Comparison of ENCODE assay signal across 17 cellular contexts in genomic region chrX:129996120-129996519, GRCh38. TPM values are rescaled to one million over a fixed set of nuclear protein-coding genes. Genes with fewer than 3 reads are reported as not detected.
DNase-seq lines count a peak whose midpoint lies in the region; ATAC-seq and TF ChIP-seq lines count a peak whose summit lies in the region.
"Had no signal": no experiment of that assay in that cellular context is flagged by ENCODE, and none has a peak within 500 bp of the region (broad histone marks: within the 10 kb centered on the region; RNA-seq: fewer than 3 reads in every experiment).

No MANE protein-coding gene starts in this region.

- peak; percentile 79 for ATAC-seq in RWPE2 (ENCODE audit: low read depth)
- ATAC-seq in upper lobe of right lung, result peak; percentile 62
- no peak for ATAC-seq in GM21619 (IDR thresholded peaks at IDR 0.05; ENCODE audit: unreplicated experiment)
- ATAC-seq in GM21423 (IDR thresholded peaks at IDR 0.05; ENCODE audit: unreplicated experiment), result no peak
- no peak for ATAC-seq in HG03432 (IDR thresholded peaks at IDR 0.05; ENCODE audit: unreplicated experiment)
- ATAC-seq: activated T-cell treated with anti-CD3 and anti-CD28 coated beads, Interleukin-2, amount 50 U/mL, for 4 hours; body of pancreas; natural killer cell had no signal

- BruUV-seq in MCF 10A (replicated peaks; lab: Mats Ljungman, UMichigan), result no TSS peak

- no peak for TF ChIP-seq POLR2A in breast epithelium (IDR thresholded peaks at IDR 0.05)

- CTCF ChIA-PET in MCF 10A (lab: Yijun Ruan, JAX), result interaction anchor here (1.0 to 2.5 kb wide), 2 partner anchors 32 to 70 kb away, joined by 3 to 12 read pairs; no protein-coding TSS in a partner anchor

- H3K36me3 ChIP-seq in breast epithelium (no peaks in the 10 kb centered on the region), RWPE2 (ENCODE audit: low read depth) (no peaks in the 10 kb centered on the region), upper lobe of right lung (no peaks in the 10 kb centered on the region)
- H3K36me3 ChIP-seq: upper lobe of left lung had no signal

- TF ChIP-seq CTCF in MCF 10A (IDR thresholded peaks at IDR 0.05; ENCODE audit: unreplicated experiment) (no peak), breast epithelium (IDR thresholded peaks at IDR 0.05) (no peak), RWPE2 (IDR thresholded peaks at IDR 0.05; ENCODE audit: poor library complexity, severe bottlenecking) (no peak), foreskin fibroblast (IDR thresholded peaks at IDR 0.05; ENCODE audit: low read depth, low read length) (no peak), upper lobe of right lung (IDR thresholded peaks at IDR 0.05) (no peak)

- no peaks in the 10 kb centered on the region for H3K9me3 ChIP-seq in breast epithelium
- H3K9me3 ChIP-seq in RWPE2 (ENCODE audit: severe bottlenecking), result no peaks in the 10 kb centered on the region
- no peaks in the 10 kb centered on the region for H3K9me3 ChIP-seq in upper lobe of right lung
- H3K9me3 ChIP-seq: body of pancreas, upper lobe of left lung had no signal

- peaks cover 9% of the 10 kb centered on the region for H3K27me3 Mint-ChIP-seq in MCF 10A (ENCODE audit: insufficient read depth, unreplicated experiment)
- H3K27me3 Mint-ChIP-seq: activated B cell treated with CpG ODN at 0.5 μM for 24 hours, B cell had no signal

- H3K4me1 ChIP-seq in breast epithelium, result no peaks in the 10 kb centered on the region
- H3K4me1 ChIP-seq in RWPE2 (ENCODE audit: insufficient read depth, poor library complexity, severe bottlenecking), result no peaks in the 10 kb centered on the region
- no peaks in the 10 kb centered on the region for H3K4me1 ChIP-seq in upper lobe of right lung
- H3K4me1 ChIP-seq: body of pancreas had no signal

- H3K4me1 Mint-ChIP-seq in MCF 10A (ENCODE audit: insufficient read depth, unreplicated experiment), result no peaks in the 10 kb centered on the region

- H3K27ac ChIP-seq in breast epithelium (no peak overlapping the region), RWPE2 (ENCODE audit: poor library complexity, severe bottlenecking) (no peak overlapping the region), upper lobe of right lung (no peak overlapping the region)
- H3K27ac ChIP-seq: body of pancreas had no signal

- H3K36me3 Mint-ChIP-seq in MCF 10A (ENCODE audit: insufficient read depth, unreplicated experiment), result no peaks in the 10 kb centered on the region
- H3K36me3 Mint-ChIP-seq: natural killer cell had no signal

- H3K27me3 ChIP-seq in breast epithelium, result peaks cover 0 to 4% of the 10 kb centered on the region in 2 donors
- no peaks in the 10 kb centered on the region for H3K27me3 ChIP-seq in RWPE2 (ENCODE audit: insufficient read depth, poor library complexity, severe bottlenecking)
- H3K27me3 ChIP-seq in upper lobe of right lung, result no peaks in the 10 kb centered on the region
- H3K27me3 ChIP-seq: body of pancreas, upper lobe of left lung had no signal

- DNase-seq in MCF 10A (ENCODE audit: unreplicated experiment), result peak; percentile 59
- no peak for DNase-seq in breast epithelium (ENCODE audit: low spot score in 2 of 2)
- no peak for DNase-seq in RWPE2 (ENCODE audit: low spot score)
- peak; percentile 52 to 79 for DNase-seq in foreskin fibroblast
- no peak for DNase-seq in upper lobe of right lung
- DNase-seq: activated B cell treated with CpG ODN at 0.5 μM for 24 hours; activated T-cell treated with anti-CD3 and anti-CD28 coated beads, Interleukin-2, amount 50 U/mL, for 4 hours; body of pancreas; natural killer cell; NCI-H1417; NCI-H526; small intestine; upper lobe of left lung had no signal

- H3K4me3 ChIP-seq in breast epithelium (no peak overlapping the region), RWPE2 (ENCODE audit: severe bottlenecking) (no peak overlapping the region), foreskin fibroblast (ENCODE audit: low read depth in 1 of 2, low read length in 2 of 2) (no peak overlapping the region), upper lobe of right lung (no peak overlapping the region)
- H3K4me3 ChIP-seq: body of pancreas, upper lobe of left lung had no signal

- peak overlapping the region; percentile 46 for H3K27ac Mint-ChIP-seq in MCF 10A (ENCODE audit: low read depth, unreplicated experiment)
- H3K27ac Mint-ChIP-seq: activated B cell treated with CpG ODN at 0.5 μM for 24 hours, B cell had no signal

- H3K9me3 Mint-ChIP-seq in MCF 10A (ENCODE audit: unreplicated experiment), result no peaks in the 10 kb centered on the region
- H3K9me3 Mint-ChIP-seq: activated B cell treated with CpG ODN at 0.5 μM for 24 hours; activated T-cell treated with anti-CD3 and anti-CD28 coated beads, Interleukin-2, amount 50 U/mL, for 4 hours; natural killer cell had no signal

- POLR2A ChIA-PET in MCF 10A (lab: Yijun Ruan, JAX), result no interaction called here

- H3K4me3 Mint-ChIP-seq in MCF 10A (ENCODE audit: unreplicated experiment), result no peak overlapping the region
- H3K4me3 Mint-ChIP-seq: activated B cell treated with CpG ODN at 0.5 μM for 24 hours; activated T-cell treated with anti-CD3 and anti-CD28 coated beads, Interleukin-2, amount 50 U/mL, for 4 hours; B cell; natural killer cell had no signal

- intact Hi-C loops in MCF 10A (cut with micrococcal nuclease) (no loop called here), breast epithelium (cut with DNase I; ENCODE audit: low total_unique reads) (no loop called here), upper lobe of right lung (cut with DNase I) (no loop called here)

RNA-seq across cellular contexts. Expression of gene BCORL1, which starts 13.7 kb away (rescaled TPM):
- 2.9 and 5.1 TPM in 2 replicates for total RNA-seq in MCF 10A (2022)
- total RNA-seq in breast epithelium, result 1 to 10 TPM; 4.5 to 5.0 (median 4.9) TPM
- 15.0 TPM for total RNA-seq in upper lobe of right lung

Comparison
In these comparisons a context has a peak if more than half of its experiments do, and no peak if none do; other contexts are left out.
1. DNase-seq: peak in MCF 10A (single experiment) and foreskin fibroblast (2 of 2); none in breast epithelium (0 of 2), RWPE2 (single experiment) and upper lobe of right lung (single experiment).
2. ATAC-seq: peak in RWPE2 (single experiment) and upper lobe of right lung (single experiment); none in GM21619 (single experiment), GM21423 (single experiment) and HG03432 (single experiment).